In genomic region chr1:87399264-87399663, GRCh38 we compare ENCODE assay signal across 17 cellular contexts.
A peak's percentile ranks its signal among the peaks of the same experiment; 100 is the strongest.
DNase-seq lines count a peak whose midpoint lies in the region; TF ChIP-seq lines count a peak whose summit lies in the region.
"Had no signal": no experiment of that assay in that cellular context is flagged by ENCODE, and none has a peak within 500 bp of the region (broad histone marks: within the 10 kb centered on the region; RNA-seq: fewer than 3 reads in every experiment).

No MANE protein-coding gene starts in this region.

- no peak overlapping the region for H3K4me3 Mint-ChIP-seq in activated T-cell treated with anti-CD3 and anti-CD28 coated beads, Interleukin-2, amount 50 U/mL, for 24 hours
- H3K4me3 Mint-ChIP-seq: activated T-cell treated with anti-CD3 and anti-CD28 coated beads, Interleukin-2, amount 50 U/mL, for 72 hours; T-helper 1 cell treated with Interleukin-12 subunit alpha and Interleukin-12 subunit beta and Interleukin-4 antibody, amounts not matched to agents 30 μg/mL and 1 μg/mL, for 36 hours had no signal

- no peak overlapping the region for H3K27ac Mint-ChIP-seq in activated T-cell treated with anti-CD3 and anti-CD28 coated beads, Interleukin-2, amount 50 U/mL, for 24 hours
- H3K27ac Mint-ChIP-seq: activated T-cell treated with anti-CD3 and anti-CD28 coated beads, Interleukin-2, amount 50 U/mL, for 72 hours; T-helper 1 cell treated with Interleukin-12 subunit alpha and Interleukin-12 subunit beta and Interleukin-4 antibody, amounts not matched to agents 30 μg/mL and 1 μg/mL, for 36 hours had no signal

- DNase-seq in NCI-H1105 (lab: John Stamatoyannopoulos, UW) = peak; percentile 62
- peak; percentile 92 for DNase-seq in NCI-H345 treated with DMSO at 0.1 percent for 48 hours (lab: John Stamatoyannopoulos, UW; ENCODE audit: unreplicated experiment)
- peak; percentile 1 for DNase-seq in epithelial cell of proximal tubule (ENCODE audit: low read depth)
- DNase-seq in epidermal melanocyte (ENCODE audit: insufficient read length, low spot score) = no peak
- no peak for DNase-seq in activated T-cell treated with anti-CD3 and anti-CD28 coated beads, Interleukin-2, amount 50 U/mL, for 24 hours
- DNase-seq in SK-N-DZ (ENCODE audit: low spot score) = no peak
- no peak for DNase-seq in activated effector memory CD4-positive, alpha-beta T cell treated with Interleukin-2 at 50 U/mL for 16 hours
- DNase-seq: activated CD4-positive, alpha-beta T cell treated with anti-CD3 and anti-CD28 coated beads for 4 hours; activated T-cell treated with anti-CD3 and anti-CD28 coated beads, Interleukin-2, amount 50 U/mL, for 72 hours; aorta; dorsolateral prefrontal cortex; foreskin melanocyte; MV-4-11; occipital lobe had no signal

- TF ChIP-seq CTCF in C4-2B (conservative IDR thresholded peaks at IDR 0.05) (no peak), epithelial cell of proximal tubule (conservative IDR thresholded peaks at IDR 0.05; ENCODE audit: low read depth, low read length) (no peak)

- H3K4me3 ChIP-seq in epithelial cell of proximal tubule (ENCODE audit: low read depth, low read length) = no peak overlapping the region
- H3K4me3 ChIP-seq: dorsolateral prefrontal cortex, PC-9 had no signal

- peaks cover 13% of the 10 kb centered on the region for H3K4me1 Mint-ChIP-seq in activated T-cell treated with anti-CD3 and anti-CD28 coated beads, Interleukin-2, amount 50 U/mL, for 24 hours (ENCODE audit: low read depth)

- no peaks in the 10 kb centered on the region for H3K9me3 Mint-ChIP-seq in activated T-cell treated with anti-CD3 and anti-CD28 coated beads, Interleukin-2, amount 50 U/mL, for 24 hours
- H3K9me3 Mint-ChIP-seq: activated T-cell treated with anti-CD3 and anti-CD28 coated beads, Interleukin-2, amount 50 U/mL, for 72 hours; T-helper 1 cell treated with Interleukin-12 subunit alpha and Interleukin-12 subunit beta and Interleukin-4 antibody, amounts not matched to agents 30 μg/mL and 1 μg/mL, for 36 hours had no signal

- H3K36me3 Mint-ChIP-seq in activated T-cell treated with anti-CD3 and anti-CD28 coated beads, Interleukin-2, amount 50 U/mL, for 24 hours (ENCODE audit: low read depth) = no peaks in the 10 kb centered on the region

- peak overlapping the region; percentile 30 for H3K27ac ChIP-seq in C4-2B
- H3K27ac ChIP-seq: dorsolateral prefrontal cortex, PC-9 had no signal

- H3K27me3 Mint-ChIP-seq in activated T-cell treated with anti-CD3 and anti-CD28 coated beads, Interleukin-2, amount 50 U/mL, for 24 hours = peaks cover 17% of the 10 kb centered on the region

Comparison
In these comparisons a context has a peak if more than half of its experiments do, and no peak if none do; other contexts are left out.
1. DNase-seq: peak in NCI-H1105 (single experiment), NCI-H345 treated with DMSO at 0.1 percent for 48 hours (single experiment) and epithelial cell of proximal tubule (single experiment); none in epidermal melanocyte (single experiment), activated T-cell treated with anti-CD3 and anti-CD28 coated beads, Interleukin-2, amount 50 U/mL, for 24 hours (single experiment), SK-N-DZ (single experiment) and activated effector memory CD4-positive, alpha-beta T cell treated with Interleukin-2 at 50 U/mL for 16 hours (single experiment).